In the genomic region with DNA sequence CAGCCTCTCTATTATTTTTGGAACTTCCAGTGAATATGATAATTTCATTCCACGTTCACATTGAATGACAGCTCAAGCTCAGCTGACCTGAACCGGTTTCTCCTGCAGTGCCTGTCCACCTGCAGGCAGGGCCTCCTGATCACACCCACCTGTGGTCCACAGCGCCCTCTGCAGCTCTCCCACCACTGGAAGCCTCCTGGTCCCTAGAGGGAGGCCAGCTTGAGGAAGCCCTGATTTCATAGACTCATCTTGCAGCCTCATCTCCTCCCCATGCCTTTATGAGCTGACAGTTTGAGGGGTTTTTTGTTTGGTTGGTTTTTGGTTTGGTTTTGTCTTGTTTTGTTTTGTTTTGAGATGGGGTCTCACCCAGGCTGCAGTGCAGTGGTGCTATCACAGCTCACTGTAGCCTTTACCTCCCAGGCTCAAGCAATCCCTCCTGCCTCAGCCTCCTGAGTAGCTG, we compare ENCODE assay signal across 8 cellular contexts. TPM values are rescaled to one million over a fixed set of nuclear protein-coding genes. Genes with fewer than 3 reads are reported as not detected.
DNase-seq lines count a peak whose midpoint lies in the region; FAIRE-seq and TF ChIP-seq lines count a peak whose summit lies in the region.

No MANE protein-coding gene starts in this region.

- no peaks in the 10 kb centered on the region for H3K9me3 ChIP-seq in small intestine (ENCODE audit: control insufficient read depth, low read depth)

- no peak overlapping the region for H3K27ac ChIP-seq in small intestine (ENCODE audit: low read depth in 1 of 2, low read length in 1 of 2)

- H3K4me3 ChIP-seq in AG10803 (ENCODE audit: low read length) (no peak overlapping the region), fibroblast of villous mesenchyme (ENCODE audit: low read depth, low read length) (no peak overlapping the region), small intestine (ENCODE audit: low read depth in 1 of 2, low read length in 2 of 2) (no peak overlapping the region)

- no peaks in the 10 kb centered on the region for H3K36me3 ChIP-seq in small intestine (ENCODE audit: control insufficient read depth in 2 of 2, insufficient read depth in 2 of 2, low read length in 2 of 2)

- TF ChIP-seq CTCF in AG10803 (conservative IDR thresholded peaks at IDR 0.05; ENCODE audit: low read length) (peak; percentile 43), GM13977 (IDR thresholded peaks at IDR 0.05; ENCODE audit: extremely low read depth, insufficient read depth, missing control alignments) (peak; percentile 93), fibroblast of villous mesenchyme (IDR thresholded peaks at IDR 0.05; ENCODE audit: insufficient read depth, low read depth, low read length) (peak; percentile 62)

- peaks cover 5% of the 10 kb centered on the region in 2 donors for H3K4me1 ChIP-seq in small intestine (ENCODE audit: control insufficient read depth in 2 of 2, insufficient read depth in 1 of 2, low read depth in 1 of 2, low read length in 1 of 2)

- DNase-seq in AG10803 (ENCODE audit: low read depth) (peak; percentile 19), GM13977 (ENCODE audit: low spot score) (peak; percentile 76), NCI-H345 (lab: John Stamatoyannopoulos, UW) (peak; percentile 80), fibroblast of villous mesenchyme (ENCODE audit: low read depth) (peak; percentile 54), small intestine (peak; percentile 82), NCI-H2171 treated with DMSO at 0.1 percent for 48 hours (lab: John Stamatoyannopoulos, UW) (no peak), globus pallidus (ENCODE audit: low spot score) (no peak)
- DNase-seq in activated T-cell treated with anti-CD3 and anti-CD28 coated beads, Interleukin-2, amount 50 U/mL, for 48 hours = peak; percentile 74 to 76

- FAIRE-seq in small intestine (lab: Jason Lieb, UNC) = no peak

- in situ Hi-C loops in GM13977 (cut with MboI; ENCODE audit: low pct_unique_long_range_greater_than_20kb, low sequenced_read_pairs, unreplicated experiment) = loop anchor here (10.0 kb wide), 1 partner anchor 54 kb away; no protein-coding TSS in a partner anchor

- 1 to 21% (median 16%) methylated on average over 3 of the region's 3 CpGs for WGBS in small intestine, 3 donors

- H3K27me3 ChIP-seq in small intestine (ENCODE audit: control insufficient read depth in 2 of 2, insufficient read depth in 2 of 2, low read length in 2 of 2) = no peaks in the 10 kb centered on the region

RNA-seq across cellular contexts. Expression of gene MALAT1, which starts 29.9 kb away (rescaled TPM):
- 12,351 and 16,563 TPM in 2 replicates for total RNA-seq in fibroblast of villous mesenchyme
- 100 to 1,000 TPM; 155 to 454 (median 159) TPM for polyA plus RNA-seq in small intestine

RNA-seq across cellular contexts. Expression of gene NEAT1, which starts 46.3 kb away (rescaled TPM):
- total RNA-seq in fibroblast of villous mesenchyme = 413 and 487 TPM in 2 replicates
- polyA plus RNA-seq in small intestine = 1,000 to 10,000 TPM in 1 of 3 donors, 100 to 1,000 TPM in 2; 256 to 3,420 (median 665) TPM

RNA-seq across cellular contexts. Expression of gene SCYL1, which starts 56.0 kb away (rescaled TPM):
- total RNA-seq in fibroblast of villous mesenchyme = 125 and 135 TPM in 2 replicates
- 10 to 100 TPM; 46.7 to 76.9 (median 74.3) TPM for polyA plus RNA-seq in small intestine

Comparison
In these comparisons a context has a peak if more than half of its experiments do, and no peak if none do; other contexts are left out.
1. DNase-seq: peak in AG10803 (single experiment), GM13977 (single experiment), NCI-H345 (single experiment), activated T-cell treated with anti-CD3 and anti-CD28 coated beads, Interleukin-2, amount 50 U/mL, for 48 hours (2 of 2), fibroblast of villous mesenchyme (single experiment) and small intestine (single experiment); none in NCI-H2171 treated with DMSO at 0.1 percent for 48 hours (single experiment) and globus pallidus (single experiment).
2. CTCF ChIP-seq: peak in every context shown above with its lines; median percentile 93 in GM13977; 62 in fibroblast of villous mesenchyme; 43 in AG10803.